ENCODE assay signal across 11 cellular contexts in the genomic region with DNA sequence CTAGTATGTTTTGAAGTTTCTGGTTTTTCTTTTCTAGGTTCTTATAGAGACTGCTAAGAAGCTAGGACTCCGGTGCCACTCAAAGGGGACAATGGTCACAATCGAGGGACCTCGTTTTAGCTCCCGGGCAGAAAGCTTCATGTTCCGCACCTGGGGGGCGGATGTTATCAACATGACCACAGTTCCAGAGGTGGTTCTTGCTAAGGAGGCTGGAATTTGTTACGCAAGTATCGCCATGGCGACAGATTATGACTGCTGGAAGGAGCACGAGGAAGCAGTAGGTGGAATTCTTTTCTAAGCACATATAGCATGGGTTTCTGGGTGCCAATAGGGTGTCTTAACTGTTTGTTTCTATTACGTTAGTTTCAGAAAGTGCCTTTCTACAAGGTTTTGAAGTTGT. TPM values are rescaled to one million over a fixed set of nuclear protein-coding genes. Genes with fewer than 3 reads are reported as not detected.
DNase-seq lines count a peak whose midpoint lies in the region; FAIRE-seq and TF ChIP-seq lines count a peak whose summit lies in the region.
"Had no signal": no experiment of that assay in that cellular context is flagged by ENCODE, and none has a peak within 500 bp of the region (broad histone marks: within the 10 kb centered on the region; RNA-seq: fewer than 3 reads in every experiment).

No MANE protein-coding gene starts in this region.

- H3K79me2 ChIP-seq in mammary epithelial cell (ENCODE audit: insufficient read depth, low read length), result peaks cover 34% of the 10 kb centered on the region

- peaks cover 4% of the 10 kb centered on the region for H3K9me3 Mint-ChIP-seq in progenitor cell of endocrine pancreas (ENCODE audit: low read depth)

- peaks cover 13% of the 10 kb centered on the region for H3K4me1 Mint-ChIP-seq in progenitor cell of endocrine pancreas (ENCODE audit: low read depth)

- DNase-seq in LHCN-M2 (ENCODE audit: low read depth), result peak; percentile 37
- DNase-seq in mammary epithelial cell, result peak; percentile 92
- DNase-seq in kidney tubule cell (ENCODE audit: low spot score), result peak; percentile 97
- DNase-seq in small intestine, result peak; percentile 90
- DNase-seq in progenitor cell of endocrine pancreas (ENCODE audit: low spot score, unreplicated experiment), result no peak
- no peak for DNase-seq in central memory CD4-positive, alpha-beta T cell
- no peak for DNase-seq in stimulated activated CD4-positive, alpha-beta T cell treated with anti-CD3 and anti-CD28 coated beads, Interleukin-2, amount 100 ng/mL, for 24 hours
- DNase-seq: gastrocnemius medialis, NCI-H1417, NCI-H774 had no signal

- H4K20me1 ChIP-seq in mammary epithelial cell (ENCODE audit: insufficient read depth, low read length), result no peaks in the 10 kb centered on the region

- no peaks in the 10 kb centered on the region for H3K27me3 Mint-ChIP-seq in progenitor cell of endocrine pancreas

- BruUV-seq in mammary epithelial cell (replicated peaks; lab: Mats Ljungman, UMichigan), result no TSS peak

- H3K4me3 Mint-ChIP-seq in progenitor cell of endocrine pancreas (ENCODE audit: low read depth), result no peak overlapping the region

- H3K27ac Mint-ChIP-seq in progenitor cell of endocrine pancreas, result no peak overlapping the region

- no peak overlapping the region for H2AFZ ChIP-seq in mammary epithelial cell (ENCODE audit: low read depth, low read length)

- intact Hi-C loops in mammary epithelial cell (cut with micrococcal nuclease), result loop anchor here (2.0 kb wide), 1 partner anchor 18 kb away; no protein-coding TSS in a partner anchor

- 57% methylated on average over 11 of the region's 11 CpGs for WGBS in mammary epithelial cell (ENCODE audit: low coverage, missing lambda C conversion rate)
- 21 to 64% (median 40%) methylated on average over 11 of the region's 11 CpGs for WGBS in small intestine, 3 donors

- H3K4me3 ChIP-seq in mammary epithelial cell (replicated peaks in 1 of 3; ENCODE audit: insufficient read depth in 1 of 3, low read depth in 2 of 3, low read length in 3 of 3), result no peak overlapping the region
- H3K4me3 ChIP-seq in small intestine (ENCODE audit: low read depth in 1 of 2, low read length in 2 of 2), result no peak overlapping the region
- H3K4me3 ChIP-seq: gastrocnemius medialis, prostate gland had no signal

- H3K4me1 ChIP-seq in mammary epithelial cell (ENCODE audit: insufficient read depth, low read length), result peaks cover 22% of the 10 kb centered on the region
- peaks cover 6 to 7% of the 10 kb centered on the region in 2 donors for H3K4me1 ChIP-seq in small intestine (ENCODE audit: control insufficient read depth in 2 of 2, insufficient read depth in 1 of 2, low read depth in 1 of 2, low read length in 1 of 2)
- H3K4me1 ChIP-seq: gastrocnemius medialis, prostate gland had no signal

- H3K27ac ChIP-seq in mammary epithelial cell (ENCODE audit: insufficient read depth, low read depth, low read length) (peak overlapping the region; percentile 71), small intestine (ENCODE audit: low read depth in 1 of 2, low read length in 1 of 2) (peak overlapping the region in 1 of 2 donors; percentile 2)
- H3K27ac ChIP-seq: gastrocnemius medialis, prostate gland had no signal

- dilution Hi-C loops in mammary epithelial cell (cut with HindIII; ENCODE audit: low sequenced_read_pairs), result no loop called here

- no peak for FAIRE-seq in small intestine (lab: Jason Lieb, UNC)

- H3K36me3 Mint-ChIP-seq in progenitor cell of endocrine pancreas (ENCODE audit: insufficient read depth), result peaks cover 60% of the 10 kb centered on the region

- no peak for TF ChIP-seq CTCF in mammary epithelial cell (conservative IDR thresholded peaks at IDR 0.05 in 1 of 2, IDR thresholded peaks at IDR 0.05 in 1 of 2; ENCODE audit: extremely low read depth in 1 of 2, insufficient read depth in 1 of 2, low read depth in 1 of 2, low read length in 2 of 2)
- no peak for TF ChIP-seq CTCF in progenitor cell of endocrine pancreas (IDR thresholded peaks at IDR 0.05; ENCODE audit: unreplicated experiment)

- H3K27me3 ChIP-seq in mammary epithelial cell (ENCODE audit: insufficient read depth, low read length), result no peaks in the 10 kb centered on the region
- no peaks in the 10 kb centered on the region for H3K27me3 ChIP-seq in small intestine (ENCODE audit: control insufficient read depth in 2 of 2, insufficient read depth in 2 of 2, low read length in 2 of 2)
- H3K27me3 ChIP-seq: gastrocnemius medialis had no signal

- no peak overlapping the region for H3K9ac ChIP-seq in mammary epithelial cell (ENCODE audit: insufficient read depth, low read length)

- no peaks in the 10 kb centered on the region for H3K9me3 ChIP-seq in mammary epithelial cell (replicated peaks; ENCODE audit: insufficient read depth, low read length)
- H3K9me3 ChIP-seq in small intestine (ENCODE audit: control insufficient read depth, low read depth), result no peaks in the 10 kb centered on the region
- H3K9me3 ChIP-seq: gastrocnemius medialis, prostate gland had no signal

- CTCF ChIA-PET in mammary epithelial cell (lab: Charles Lee; ENCODE audit: low non-redundant PET), result no interaction called here

- peak overlapping the region; percentile 1 for H3K4me2 ChIP-seq in mammary epithelial cell (ENCODE audit: insufficient read depth, low read depth, low read length)

- in situ Hi-C loops in mammary epithelial cell (cut with MboI; ENCODE audit: low sequenced_read_pairs in 2 of 2), result no loop called here

- H3K36me3 ChIP-seq in mammary epithelial cell (ENCODE audit: insufficient read depth, low read length), result peaks cover 46% of the 10 kb centered on the region
- peaks cover 6 to 10% of the 10 kb centered on the region in 2 donors for H3K36me3 ChIP-seq in small intestine (ENCODE audit: control insufficient read depth in 2 of 2, insufficient read depth in 2 of 2, low read length in 2 of 2)

RNA-seq across cellular contexts. Expression of a gene that starts 52.2 kb away (rescaled TPM):
- 60.0 and 67.5 TPM in 2 replicates for total RNA-seq in LHCN-M2 (2014; rRNA removed)
- 11.7 TPM for polyA plus RNA-seq in LHCN-M2 (2012)
- total RNA-seq in mammary epithelial cell, result 10 to 100 TPM; 51.5 to 96.9 TPM
- polyA plus RNA-seq in mammary epithelial cell, result 59.0 TPM
- polyA minus RNA-seq in mammary epithelial cell, result 52.6 TPM
- 10 to 100 TPM in 1 of 3 donors, 1 to 10 TPM in 2; 3.0 to 15.3 (median 5.8) TPM for polyA plus RNA-seq in small intestine
- 73.4 and 85.9 TPM in 2 replicates for total RNA-seq in progenitor cell of endocrine pancreas

Comparison
In these comparisons a context has a peak if more than half of its experiments do, and no peak if none do; other contexts are left out.
1. DNase-seq: peak in LHCN-M2 (single experiment), mammary epithelial cell (single experiment), kidney tubule cell (single experiment) and small intestine (single experiment); none in progenitor cell of endocrine pancreas (single experiment), central memory CD4-positive, alpha-beta T cell (single experiment) and stimulated activated CD4-positive, alpha-beta T cell treated with anti-CD3 and anti-CD28 coated beads, Interleukin-2, amount 100 ng/mL, for 24 hours (0 of 2).